19 cellular contexts compared by ENCODE assay signal in genomic region chr20:56833427-56833826, GRCh38.
"Had no signal": no experiment of that assay in that cellular context is flagged by ENCODE, and none has a peak within 500 bp of the region (broad histone marks: within the 10 kb centered on the region; RNA-seq: fewer than 3 reads in every experiment).

No MANE protein-coding gene starts in this region.

- ATAC-seq: activated T-cell treated with anti-CD3 and anti-CD28 coated beads, Interleukin-2, amount 50 U/mL, for 4 hours; esophagus mucosa; left cardiac atrium; natural killer cell; stimulated activated memory B cell treated with anti-CD40 and anti-IgM and Interleukin-4, amounts not matched to agents 10 μg/mL and 1 μg/mL and 100 μg/mL, for 72 hours had no signal

- H3K36me3 ChIP-seq: breast epithelium, sigmoid colon had no signal

- DNase-seq: activated B cell treated with CpG ODN at 0.5 μM for 24 hours; activated CD4-positive, alpha-beta T cell treated with anti-CD3 and anti-CD28 coated beads for 4 hours; activated CD4-positive, alpha-beta T cell treated with anti-CD3 and anti-CD28 coated beads, Interleukin-2, amount 50 U/mL, for 48 hours; activated CD8-positive, alpha-beta memory T cell treated with anti-CD3 and anti-CD28 coated beads, Interleukin-2, amount 50 U/mL, for 48 hours; activated naive CD4-positive, alpha-beta T cell; activated naive CD8-positive, alpha-beta T cell treated with anti-CD3 and anti-CD28 coated beads for 36 hours; activated T-cell treated with anti-CD3 and anti-CD28 coated beads, Interleukin-2, amount 50 U/mL, for 4 hours; effector memory CD4-positive, alpha-beta T cell; left cardiac atrium; midbrain; natural killer cell; retina; sigmoid colon; stimulated activated CD4-positive, alpha-beta T cell treated with anti-CD3 and anti-CD28 coated beads, Interleukin-15, amount 100 ng/mL, for 24 hours; T-helper 9 cell had no signal

- H3K4me2 ChIP-seq: smooth muscle cell had no signal

- H3K4me1 ChIP-seq: breast epithelium had no signal

- H3K27ac ChIP-seq: breast epithelium had no signal

- H3K4me3 ChIP-seq: breast epithelium, sigmoid colon, smooth muscle cell had no signal

- H3K9me3 ChIP-seq: breast epithelium, sigmoid colon had no signal

- H3K27me3 ChIP-seq: sigmoid colon had no signal
